ENCODE assay signal across 16 cellular contexts in genomic region chr2:88810017-88810416, GRCh38.
DNase-seq lines count a peak whose midpoint lies in the region; ATAC-seq and TF ChIP-seq lines count a peak whose summit lies in the region.
"Had no signal": no experiment of that assay in that cellular context is flagged by ENCODE, and none has a peak within 500 bp of the region (broad histone marks: within the 10 kb centered on the region; RNA-seq: fewer than 3 reads in every experiment).

No MANE protein-coding gene starts in this region.

- no peak overlapping the region for H3K27ac ChIP-seq in adrenal gland
- H3K27ac ChIP-seq: BLaER1 treated with 17β-estradiol and CSF1 and Interleukin-3, amounts not matched to agents 10 nM and 100 nM had no signal

- H3K27ac Mint-ChIP-seq in activated T-helper 1 cell treated with anti-CD3 and anti-CD28 coated beads, Interleukin-12 subunit alpha, Interleukin-12 subunit beta, Interleukin-2, Interleukin-4 antibody, amounts not matched to agents 30 ng/mL and 10 ng/mL and 1 ng/mL, durations not matched to agents 14 hours and 24 hours and 36 hours, result no peak overlapping the region
- H3K27ac Mint-ChIP-seq: activated CD4-positive, alpha-beta T cell treated with anti-CD3 and anti-CD28 coated beads for 36 hours; mesothelial cell of epicardium had no signal

- no peaks in the 10 kb centered on the region for H3K27me3 ChIP-seq in adrenal gland
- H3K27me3 ChIP-seq: BLaER1 treated with 17β-estradiol and CSF1 and Interleukin-3, amounts not matched to agents 10 nM and 100 nM had no signal

- DNase-seq in DMS79 (lab: John Stamatoyannopoulos, UW) (no peak), adrenal gland (no peak)
- no peak for DNase-seq in activated T-helper 1 cell treated with anti-CD3 and anti-CD28 coated beads, Interleukin-12 subunit alpha, Interleukin-12 subunit beta, Interleukin-2, Interleukin-4 antibody, amounts not matched to agents 30 ng/mL and 10 ng/mL and 1 ng/mL, durations not matched to agents 14 hours and 24 hours and 36 hours (ENCODE audit: low spot score)
- DNase-seq in stimulated activated CD4-positive, alpha-beta T cell treated with anti-CD3 and anti-CD28 coated beads, Interleukin-1b, Interleukin-23, amount 100 ng/mL, for 48 hours, result no peak
- DNase-seq: activated CD4-positive, alpha-beta T cell treated with anti-CD3 and anti-CD28 coated beads for 36 hours; activated T-cell treated with anti-CD3 and anti-CD28 coated beads, Interleukin-2, amount 50 U/mL, for 4 hours; NCI-H226; occipital lobe; stimulated activated naive CD4-positive, alpha-beta T cell; T-helper 2 cell had no signal

- no peak overlapping the region for H3K4me3 ChIP-seq in adrenal gland
- H3K4me3 ChIP-seq: BLaER1 treated with 17β-estradiol and CSF1 and Interleukin-3, amounts not matched to agents 10 nM and 100 nM had no signal

- 40 to 47% (median 46%) methylated on average over 2 of the region's 2 CpGs for WGBS in adrenal gland, 4 donors

- intact Hi-C loops in adrenal gland (cut with DNase I), result no loop called here
- intact Hi-C loops in activated T-helper 1 cell treated with anti-CD3 and anti-CD28 coated beads, Interleukin-12 subunit alpha, Interleukin-12 subunit beta, Interleukin-2, Interleukin-4 antibody, amounts not matched to agents 30 ng/mL and 10 ng/mL and 1 ng/mL, durations not matched to agents 14 hours and 24 hours and 36 hours (cut with micrococcal nuclease), result no loop called here

- H3K36me3 ChIP-seq in adrenal gland (replicated peaks in 1 of 2), result no peaks in the 10 kb centered on the region
- H3K36me3 ChIP-seq: BLaER1 treated with 17β-estradiol and CSF1 and Interleukin-3, amounts not matched to agents 10 nM and 100 nM had no signal

- H3K9me3 Mint-ChIP-seq in activated T-helper 1 cell treated with anti-CD3 and anti-CD28 coated beads, Interleukin-12 subunit alpha, Interleukin-12 subunit beta, Interleukin-2, Interleukin-4 antibody, amounts not matched to agents 30 ng/mL and 10 ng/mL and 1 ng/mL, durations not matched to agents 14 hours and 24 hours and 36 hours, result peaks cover 10% of the 10 kb centered on the region

- H3K4me3 Mint-ChIP-seq in activated T-helper 1 cell treated with anti-CD3 and anti-CD28 coated beads, Interleukin-12 subunit alpha, Interleukin-12 subunit beta, Interleukin-2, Interleukin-4 antibody, amounts not matched to agents 30 ng/mL and 10 ng/mL and 1 ng/mL, durations not matched to agents 14 hours and 24 hours and 36 hours, result no peak overlapping the region
- H3K4me3 Mint-ChIP-seq: activated CD4-positive, alpha-beta T cell treated with anti-CD3 and anti-CD28 coated beads for 36 hours; activated T-cell treated with anti-CD3 and anti-CD28 coated beads, Interleukin-2, amount 50 U/mL, for 4 hours; mesothelial cell of epicardium had no signal

- H3K27me3 Mint-ChIP-seq in activated T-helper 1 cell treated with anti-CD3 and anti-CD28 coated beads, Interleukin-12 subunit alpha, Interleukin-12 subunit beta, Interleukin-2, Interleukin-4 antibody, amounts not matched to agents 30 ng/mL and 10 ng/mL and 1 ng/mL, durations not matched to agents 14 hours and 24 hours and 36 hours (ENCODE audit: insufficient read depth), result no peaks in the 10 kb centered on the region

- H3K4me1 Mint-ChIP-seq in activated T-helper 1 cell treated with anti-CD3 and anti-CD28 coated beads, Interleukin-12 subunit alpha, Interleukin-12 subunit beta, Interleukin-2, Interleukin-4 antibody, amounts not matched to agents 30 ng/mL and 10 ng/mL and 1 ng/mL, durations not matched to agents 14 hours and 24 hours and 36 hours (ENCODE audit: low read depth), result no peaks in the 10 kb centered on the region
- H3K4me1 Mint-ChIP-seq: activated CD4-positive, alpha-beta T cell treated with anti-CD3 and anti-CD28 coated beads for 36 hours; mesothelial cell of epicardium had no signal

- H3K9me3 ChIP-seq in adrenal gland (replicated peaks in 1 of 3), result no peaks in the 10 kb centered on the region

- ATAC-seq in GM18861 (IDR thresholded peaks at IDR 0.05; ENCODE audit: unreplicated experiment) (peak; percentile 73), GM19468 (IDR thresholded peaks at IDR 0.05; ENCODE audit: extremely low read depth, unreplicated experiment) (peak; percentile 22), HG03354 (IDR thresholded peaks at IDR 0.05; ENCODE audit: poor library complexity, severe bottlenecking, unreplicated experiment) (peak; percentile 88)
- ATAC-seq: activated CD4-positive, alpha-beta T cell treated with anti-CD3 and anti-CD28 coated beads for 36 hours; activated T-cell treated with anti-CD3 and anti-CD28 coated beads, Interleukin-2, amount 50 U/mL, for 4 hours had no signal

- no peaks in the 10 kb centered on the region for H3K36me3 Mint-ChIP-seq in activated T-helper 1 cell treated with anti-CD3 and anti-CD28 coated beads, Interleukin-12 subunit alpha, Interleukin-12 subunit beta, Interleukin-2, Interleukin-4 antibody, amounts not matched to agents 30 ng/mL and 10 ng/mL and 1 ng/mL, durations not matched to agents 14 hours and 24 hours and 36 hours (ENCODE audit: low read depth)
- H3K36me3 Mint-ChIP-seq: mesothelial cell of epicardium had no signal

- 0 out of 2 replicates have a peak, but pooled peaks have one; percentile 36 for TF ChIP-seq POLR2A in Raji (IDR thresholded peaks at IDR 0.05; ENCODE audit: insufficient read depth, low read depth, low read length)
- no peak for TF ChIP-seq POLR2A in adrenal gland (IDR thresholded peaks at IDR 0.05)

- TF ChIP-seq CTCF in adrenal gland (IDR thresholded peaks at IDR 0.05), result no peak

- no peaks in the 10 kb centered on the region for H3K4me1 ChIP-seq in adrenal gland (replicated peaks in 1 of 2)
- H3K4me1 ChIP-seq: BLaER1 treated with 17β-estradiol and CSF1 and Interleukin-3, amounts not matched to agents 10 nM and 100 nM had no signal

Comparison
In these comparisons a context has a peak if more than half of its experiments do, and no peak if none do; other contexts are left out.
1. ATAC-seq: peak in every context shown above with its lines; median percentile 88 in HG03354; 73 in GM18861; 22 in GM19468.